In the genomic region with DNA sequence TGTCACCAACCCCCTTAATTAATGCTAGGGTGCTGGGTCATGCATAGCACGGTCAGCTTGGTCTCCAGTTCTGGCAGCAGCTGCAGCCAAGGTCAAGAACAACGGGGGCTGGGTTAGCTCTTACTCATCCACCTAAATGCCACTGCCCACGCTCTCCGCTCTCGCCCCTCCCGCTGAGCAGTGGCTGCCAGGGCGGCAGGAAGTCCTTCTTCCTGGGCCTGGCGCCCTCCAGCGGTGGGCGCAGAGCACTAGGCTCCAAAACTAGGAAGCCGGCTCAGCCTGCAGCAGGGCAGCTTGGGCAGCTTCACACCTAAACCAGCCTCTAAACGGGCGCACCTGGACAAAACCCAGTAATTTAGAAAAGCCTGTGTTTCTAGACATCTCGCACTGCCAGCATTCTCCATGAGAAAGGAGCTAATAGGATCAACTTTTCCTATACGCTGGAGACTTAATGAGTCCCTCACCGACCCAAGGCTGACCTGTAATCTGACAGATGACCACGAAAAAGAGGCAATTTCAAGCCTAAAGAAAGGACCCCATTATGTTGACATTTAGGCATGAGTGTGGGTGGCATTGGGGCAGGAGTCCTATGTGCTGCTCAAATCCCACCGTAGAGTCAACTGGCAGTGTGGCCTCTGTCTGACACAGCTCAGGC, we compare ENCODE assay signal across 9 cellular contexts.
DNase-seq lines count a peak whose midpoint lies in the region; ATAC-seq and TF ChIP-seq lines count a peak whose summit lies in the region.
"Had no signal": no experiment of that assay in that cellular context is flagged by ENCODE, and none has a peak within 500 bp of the region (broad histone marks: within the 10 kb centered on the region; RNA-seq: fewer than 3 reads in every experiment).

No MANE protein-coding gene starts in this region.

- DNase-seq in GM12864 (ENCODE audit: low read depth): peak; percentile 55
- peak; percentile 25 for DNase-seq in NCI-H2227 treated with DMSO at 0.1 percent for 48 hours (lab: John Stamatoyannopoulos, UW)
- peak; percentile 31 for DNase-seq in activated CD4-positive, CD25-positive, alpha-beta regulatory T cell treated with anti-CD3 and anti-CD28 coated beads, Interleukin-2, amount 50 U/mL, for 16 hours (ENCODE audit: low read depth, low spot score)
- DNase-seq in caudate nucleus (lab: John Stamatoyannopoulos, UW): peak in 56 of 61 donors; percentile 8 to 87 (median 56)
- peak; percentile 63 for DNase-seq in kidney glomerular epithelial cell (lab: John Stamatoyannopoulos, UW)
- peak; percentile 51 for DNase-seq in stimulated activated CD4-positive, alpha-beta T cell treated with anti-CD3 and anti-CD28 coated beads, Interleukin-2, amount 100 ng/mL, for 4 hours (ENCODE audit: low read depth)

- peak; percentile 95 for TF ChIP-seq CTCF in GM12864 (IDR thresholded peaks at IDR 0.05; ENCODE audit: low read depth, low read length, missing control alignments)

- no peak overlapping the region for H3K27ac ChIP-seq in caudate nucleus (ENCODE audit: low read depth, low read length)
- H3K27ac ChIP-seq: neutrophil had no signal

- ATAC-seq in HG03045 (IDR thresholded peaks at IDR 0.05; ENCODE audit: unreplicated experiment) (peak; percentile 91), GM21423 (IDR thresholded peaks at IDR 0.05; ENCODE audit: unreplicated experiment) (no peak)

- no peak overlapping the region for H3K4me3 ChIP-seq in GM12864 (ENCODE audit: low read depth, low read length)
